ENCODE assay signal across 8 cellular contexts in genomic region chr6:106975699-106976032, GRCh38. TPM values are rescaled to one million over a fixed set of nuclear protein-coding genes. Genes with fewer than 3 reads are reported as not detected.
DNase-seq lines count a peak whose midpoint lies in the region; ATAC-seq and TF ChIP-seq lines count a peak whose summit lies in the region.

No MANE protein-coding gene starts in this region.

- no peaks in the 10 kb centered on the region for H3K36me3 ChIP-seq in osteoblast (ENCODE audit: insufficient read depth, low read length)

- peaks cover 4% of the 10 kb centered on the region for H3K36me3 Mint-ChIP-seq in effector memory CD8-positive, alpha-beta T cell (ENCODE audit: insufficient read depth)

- DNase-seq in ELR (ENCODE audit: low read depth), result peak; percentile 22
- DNase-seq in NCI-H2171 (lab: John Stamatoyannopoulos, UW), result peak; percentile 56
- DNase-seq in effector memory CD8-positive, alpha-beta T cell, result no peak
- DNase-seq in osteoblast (ENCODE audit: insufficient read length, low spot score, missing footprints), result peak; percentile 90
- no peak for DNase-seq in occipital lobe (lab: John Stamatoyannopoulos, UW)
- DNase-seq in COLO668 (lab: John Stamatoyannopoulos, UW; ENCODE audit: unreplicated experiment), result no peak

- H3K9me3 ChIP-seq in osteoblast (ENCODE audit: low read depth, low read length), result no peaks in the 10 kb centered on the region

- no peaks in the 10 kb centered on the region for H3K4me1 ChIP-seq in osteoblast (ENCODE audit: insufficient read depth, low read length)

- peak overlapping the region; percentile 64 for H3K4me2 ChIP-seq in osteoblast (ENCODE audit: insufficient read depth, low read length)

- peak overlapping the region; percentile 65 for H3K4me3 ChIP-seq in osteoblast (ENCODE audit: insufficient read depth, low read length)

- ATAC-seq in effector memory CD8-positive, alpha-beta T cell (replicated peaks), result no peak
- no peak for ATAC-seq in HG02852 (IDR thresholded peaks at IDR 0.05; ENCODE audit: unreplicated experiment)
- no peak for ATAC-seq in GM21515 (IDR thresholded peaks at IDR 0.05; ENCODE audit: unreplicated experiment)

- no peaks in the 10 kb centered on the region for H3K9me3 Mint-ChIP-seq in effector memory CD8-positive, alpha-beta T cell

- peak overlapping the region; percentile 52 to 77 for H3K4me3 Mint-ChIP-seq in effector memory CD8-positive, alpha-beta T cell

- H3K4me1 Mint-ChIP-seq in effector memory CD8-positive, alpha-beta T cell (ENCODE audit: low read depth in 2 of 2), result peaks cover 15 to 16% of the 10 kb centered on the region in 2 donors

- no peak overlapping the region for H2AFZ ChIP-seq in osteoblast (ENCODE audit: low read length)

- H3K27me3 Mint-ChIP-seq in effector memory CD8-positive, alpha-beta T cell, result peaks cover 61 to 78% of the 10 kb centered on the region in 2 donors

- no peak overlapping the region for H3K27ac Mint-ChIP-seq in effector memory CD8-positive, alpha-beta T cell

- no peak overlapping the region for H3K27ac ChIP-seq in osteoblast (ENCODE audit: low read depth, low read length)

- no peaks in the 10 kb centered on the region for H3K79me2 ChIP-seq in osteoblast (ENCODE audit: insufficient read depth, low read length)

- peaks cover 53% of the 10 kb centered on the region for H3K27me3 ChIP-seq in osteoblast (ENCODE audit: insufficient read depth, low read length)

- H4K20me1 ChIP-seq in osteoblast (ENCODE audit: insufficient read depth, low read length), result no peaks in the 10 kb centered on the region

- no peak for TF ChIP-seq CTCF in osteoblast (IDR thresholded peaks at IDR 0.05; ENCODE audit: extremely low read depth, low read depth, low read length)

RNA-seq across cellular contexts. Expression of gene CD24, which starts 1.1 kb away (rescaled TPM):
- total RNA-seq in osteoblast, result 3.3 and 4.1 TPM in 2 replicates
- total RNA-seq in occipital lobe, result 1,048 TPM

RNA-seq across cellular contexts. Expression of gene MTRES1, which starts 52.3 kb away (rescaled TPM):
- total RNA-seq in osteoblast, result 12.3 and 14.1 TPM in 2 replicates
- total RNA-seq in occipital lobe, result 28.4 TPM

Comparison
In these comparisons a context has a peak if more than half of its experiments do, and no peak if none do; other contexts are left out.
1. DNase-seq: peak in ELR (single experiment), NCI-H2171 (single experiment) and osteoblast (single experiment); none in effector memory CD8-positive, alpha-beta T cell (0 of 3), occipital lobe (single experiment) and COLO668 (single experiment).
2. RNA of gene CD24, which starts 1.1 kb away (total RNA-seq): 1,048 TPM in occipital lobe (single experiment); 3.3 to 4.1 TPM in osteoblast; every median in the first group is over 100 times any median in the second.